Comparison of ENCODE assay signal across 14 cellular contexts in the genomic region with DNA sequence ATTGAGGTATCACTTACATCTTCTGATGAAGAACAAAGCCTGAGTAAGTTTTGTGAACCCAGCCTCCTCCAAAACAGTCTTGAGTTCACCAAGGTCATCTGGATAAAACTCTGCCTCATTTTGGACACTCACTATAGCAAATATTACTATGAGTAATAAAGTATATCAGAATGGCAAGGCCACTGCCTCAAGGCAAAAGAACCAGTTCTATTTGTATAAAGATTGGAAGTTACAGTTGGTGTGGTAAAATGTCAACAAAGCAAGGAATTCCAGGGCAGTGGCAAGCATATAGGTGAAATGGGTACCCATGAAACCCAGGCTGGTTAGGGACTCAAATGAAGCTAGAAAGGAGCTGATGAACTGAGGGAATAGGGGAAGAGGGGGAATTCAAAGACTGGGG.
"Had no signal": no experiment of that assay in that cellular context is flagged by ENCODE, and none has a peak within 500 bp of the region (broad histone marks: within the 10 kb centered on the region; RNA-seq: fewer than 3 reads in every experiment).

No MANE protein-coding gene starts in this region.

- H3K9me3 ChIP-seq: ascending aorta, esophagus squamous epithelium, neutrophil, tibial nerve, uterus had no signal

- H3K36me3 ChIP-seq: ascending aorta, esophagus squamous epithelium, neutrophil, tibial nerve, uterus had no signal

- H3K4me1 ChIP-seq: esophagus squamous epithelium, uterus had no signal

- H3K27ac Mint-ChIP-seq: activated B cell treated with CpG ODN at 0.5 μM for 24 hours, natural killer cell had no signal

- ATAC-seq: natural killer cell, SK-N-SH treated with all-trans-retinoic acid at 6 μM for 48 hours had no signal

- H3K4me3 ChIP-seq: ascending aorta, esophagus squamous epithelium, hepatocyte, tibial nerve, uterus had no signal

- DNase-seq: activated B cell treated with CpG ODN at 0.5 μM for 24 hours; activated CD4-positive, alpha-beta T cell treated with anti-CD3 and anti-CD28 coated beads for 48 hours; esophagus squamous epithelium; islet precursor cell; natural killer cell; stimulated activated CD4-positive, alpha-beta T cell treated with anti-CD3 and anti-CD28 coated beads, Interleukin-2, amount 100 ng/mL, for 48 hours; stimulated activated naive CD4-positive, alpha-beta T cell; substantia nigra; uterus had no signal

- H3K9me3 Mint-ChIP-seq: activated B cell treated with CpG ODN at 0.5 μM for 24 hours, natural killer cell had no signal

- H3K27me3 Mint-ChIP-seq: activated B cell treated with CpG ODN at 0.5 μM for 24 hours had no signal

- H3K27me3 ChIP-seq: ascending aorta, esophagus squamous epithelium, hepatocyte, neutrophil, tibial nerve, uterus had no signal

- H3K4me3 Mint-ChIP-seq: activated B cell treated with CpG ODN at 0.5 μM for 24 hours had no signal

- H3K36me3 Mint-ChIP-seq: natural killer cell had no signal

- H3K27ac ChIP-seq: ascending aorta, esophagus squamous epithelium, hepatocyte, neutrophil, tibial nerve, uterus had no signal
